In the genomic region with DNA sequence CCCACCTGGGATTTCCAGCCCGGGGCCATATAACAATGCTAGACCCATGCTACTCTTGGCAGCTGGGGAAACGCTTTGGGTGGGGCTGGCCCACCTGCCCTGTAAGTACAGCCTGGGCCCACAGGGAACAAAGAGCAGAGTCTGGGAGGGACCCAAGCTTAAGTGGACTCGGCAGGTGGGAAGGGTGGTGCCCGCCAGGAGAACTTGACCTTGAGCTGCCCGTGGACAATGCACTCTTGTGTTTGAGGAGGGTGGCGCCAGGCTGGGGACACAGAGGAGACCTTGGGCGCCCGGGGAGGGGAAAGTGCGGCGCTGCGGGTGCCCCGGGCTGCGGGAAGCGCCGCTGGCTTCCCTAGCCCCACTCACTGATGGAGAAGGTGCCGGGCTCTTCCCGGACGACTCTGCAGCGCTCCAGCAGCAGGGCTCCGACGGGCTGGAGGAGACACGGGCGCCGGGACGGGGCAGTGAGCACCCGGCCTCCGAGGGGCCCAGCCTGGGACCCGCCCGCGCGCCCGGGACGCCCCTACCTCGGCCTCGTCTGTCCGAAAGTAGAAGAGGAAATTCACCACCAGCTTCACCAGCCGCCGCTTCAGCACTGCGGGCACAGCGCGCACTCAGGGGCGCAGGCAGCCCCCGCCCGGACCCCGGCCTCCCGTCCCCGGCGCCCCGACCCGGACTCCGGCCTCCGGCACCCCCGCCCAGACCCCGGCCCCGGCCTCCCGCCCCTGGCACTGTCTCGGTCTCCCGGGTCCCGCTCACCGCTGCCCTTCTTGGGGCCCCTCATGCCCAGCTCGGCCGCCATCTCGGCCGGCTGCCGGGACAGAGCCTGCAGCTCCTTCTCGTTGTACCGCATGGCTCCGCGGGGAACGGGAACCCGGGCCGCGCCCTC, we compare ENCODE assay signal across 6 cellular contexts. TPM values are rescaled to one million over a fixed set of nuclear protein-coding genes. Genes with fewer than 3 reads are reported as not detected.
DNase-seq lines count a peak whose midpoint lies in the region; ATAC-seq and TF ChIP-seq lines count a peak whose summit lies in the region.

No MANE protein-coding gene starts in this region.

- no peak for TF ChIP-seq POLR2A in HCT116 (IDR thresholded peaks at IDR 0.05; ENCODE audit: borderline replicate concordance, extremely low read depth, insufficient read depth, insufficient read length)

- peaks cover 75% of the 10 kb centered on the region for H3K79me2 ChIP-seq in HCT116 (ENCODE audit: insufficient read depth, low read length)

- TF ChIP-seq CTCF in Calu3 (IDR thresholded peaks at IDR 0.05; ENCODE audit: unreplicated experiment): no peak
- TF ChIP-seq CTCF in HCT116 (IDR thresholded peaks at IDR 0.05 in 2 of 3, conservative IDR thresholded peaks at IDR 0.05 in 1 of 3; ENCODE audit: borderline replicate concordance in 1 of 3, insufficient read depth in 1 of 3, low read depth in 2 of 3, low read length in 2 of 3): no peak
- no peak for TF ChIP-seq CTCF in fibroblast of pulmonary artery (IDR thresholded peaks at IDR 0.05; ENCODE audit: low read length, missing control alignments)

- peaks cover 81% of the 10 kb centered on the region for H3K36me3 Mint-ChIP-seq in Calu3 (ENCODE audit: insufficient read depth, unreplicated experiment)
- H3K36me3 Mint-ChIP-seq in stimulated activated naive CD8-positive, alpha-beta T cell treated with anti-CD3 and anti-CD28 coated beads, Interleukin-15, Interleukin-2, amounts not matched to agents 100 ng/mL and 50 ng/mL, for 24 hours (ENCODE audit: low read depth): peaks cover 52% of the 10 kb centered on the region

- peak; percentile 28 for DNase-seq in Calu3
- DNase-seq in HCT116 (ENCODE audit: low read depth, low spot score): no peak
- DNase-seq in NT2/D1 (ENCODE audit: low read depth, low spot score): no peak
- no peak for DNase-seq in fibroblast of pulmonary artery (ENCODE audit: low read depth)
- DNase-seq in OCI-M2 (lab: John Stamatoyannopoulos, UW; ENCODE audit: unreplicated experiment): no peak

- intact Hi-C loops in Calu3 (cut with micrococcal nuclease; ENCODE audit: unreplicated experiment) (loop anchor here (5.0 to 10.0 kb wide), 2 partner anchors 37 to 81 kb away; a partner anchor contains a TSS), HCT116 (cut with micrococcal nuclease) (loop anchor here (1.0 to 5.0 kb wide), 3 partner anchors 38 to 156 kb away; a partner anchor contains a TSS)

- H3K27me3 Mint-ChIP-seq in Calu3 (ENCODE audit: unreplicated experiment): no peaks in the 10 kb centered on the region
- H3K27me3 Mint-ChIP-seq in stimulated activated naive CD8-positive, alpha-beta T cell treated with anti-CD3 and anti-CD28 coated beads, Interleukin-15, Interleukin-2, amounts not matched to agents 100 ng/mL and 50 ng/mL, for 24 hours: peaks cover 4% of the 10 kb centered on the region

- H2AFZ ChIP-seq in HCT116 (ENCODE audit: low read depth, low read length, poor library complexity, severe bottlenecking): no peak overlapping the region

- H3K36me3 ChIP-seq in HCT116 (ENCODE audit: control insufficient read depth in 1 of 2, insufficient read depth in 2 of 2, low read length in 2 of 2) (peaks cover 9 to 39% of the 10 kb centered on the region in 2 experiments), NT2/D1 (ENCODE audit: insufficient read depth, insufficient read length, low read length) (peaks cover 75% of the 10 kb centered on the region)

- H3K4me3 ChIP-seq in HCT116 (replicated peaks in 1 of 2; ENCODE audit: low read depth in 1 of 2, low read length in 2 of 2) (peak overlapping the region; percentile 83 to 92), NT2/D1 (ENCODE audit: insufficient read length, low read depth) (peak overlapping the region; percentile 90), fibroblast of pulmonary artery (replicated peaks; ENCODE audit: low read depth, low read length) (peak overlapping the region; percentile 74)

- RAD21 ChIA-PET in HCT116 (lab: Charles Lee; ENCODE audit: low non-redundant PET in 1 of 2, low total read pairs in 2 of 2, uncharacterized antibody in 2 of 2, unreplicated experiment in 2 of 2): interaction anchor here (0.6 to 0.7 kb wide), 4 partner anchors 39 to 80 kb away, joined by 3 to 4 read pairs (median 3); no protein-coding TSS in a partner anchor

- H3K4me2 ChIP-seq in HCT116 (ENCODE audit: low read length): peak overlapping the region; percentile 80

- H3K9ac ChIP-seq in HCT116 (ENCODE audit: low read length): peak overlapping the region; percentile 99
- H3K9ac ChIP-seq in NT2/D1 (ENCODE audit: insufficient read length, low read depth): peak overlapping the region; percentile 99

- H3K27me3 ChIP-seq in HCT116 (ENCODE audit: insufficient read depth, low read length) (no peaks in the 10 kb centered on the region), NT2/D1 (ENCODE audit: insufficient read depth, insufficient read length) (no peaks in the 10 kb centered on the region)

- H3K4me3 Mint-ChIP-seq in Calu3 (ENCODE audit: low read depth, unreplicated experiment): peak overlapping the region; percentile 78
- H3K4me3 Mint-ChIP-seq in stimulated activated naive CD8-positive, alpha-beta T cell treated with anti-CD3 and anti-CD28 coated beads, Interleukin-15, Interleukin-2, amounts not matched to agents 100 ng/mL and 50 ng/mL, for 24 hours: peak overlapping the region; percentile 98

- H3K9me3 Mint-ChIP-seq in Calu3 (ENCODE audit: low read depth, unreplicated experiment): no peaks in the 10 kb centered on the region
- no peaks in the 10 kb centered on the region for H3K9me3 Mint-ChIP-seq in stimulated activated naive CD8-positive, alpha-beta T cell treated with anti-CD3 and anti-CD28 coated beads, Interleukin-15, Interleukin-2, amounts not matched to agents 100 ng/mL and 50 ng/mL, for 24 hours

- CTCF ChIA-PET in Calu3 (lab: Charles Lee) (interaction anchor here (0.5 to 1.1 kb wide), 4 partner anchors 26 to 80 kb away, joined by 3 to 6 read pairs (median 4); no protein-coding TSS in a partner anchor), HCT116 (lab: Charles Lee) (interaction anchor here (0.7 to 1.4 kb wide), 3 partner anchors 80 to 149 kb away, joined by 3 to 5 read pairs (median 3); no protein-coding TSS in a partner anchor)

- peak; percentile 3; the same call in 1 of the 2 replicates for ATAC-seq in HCT116

- H3K9me3 ChIP-seq in HCT116 (ENCODE audit: control insufficient read depth in 1 of 2, insufficient read depth in 1 of 2, low read depth in 1 of 2, low read length in 2 of 2): no peaks in the 10 kb centered on the region
- H3K9me3 ChIP-seq in NT2/D1 (ENCODE audit: insufficient read depth, low read length): no peaks in the 10 kb centered on the region

- peak overlapping the region; percentile 95 for H3K27ac ChIP-seq in HCT116 (ENCODE audit: low read depth, low read length)

- H3K4me1 ChIP-seq in HCT116 (ENCODE audit: control insufficient read depth in 1 of 2, insufficient read depth in 2 of 2, low read length in 2 of 2): peaks cover 17 to 43% of the 10 kb centered on the region in 2 experiments; a peak in 3 of 4 replicates
- peaks cover 34% of the 10 kb centered on the region for H3K4me1 ChIP-seq in NT2/D1 (ENCODE audit: insufficient read depth, insufficient read length)

- H3K4me1 Mint-ChIP-seq in Calu3 (ENCODE audit: low read depth, unreplicated experiment): peaks cover 25% of the 10 kb centered on the region
- H3K4me1 Mint-ChIP-seq in stimulated activated naive CD8-positive, alpha-beta T cell treated with anti-CD3 and anti-CD28 coated beads, Interleukin-15, Interleukin-2, amounts not matched to agents 100 ng/mL and 50 ng/mL, for 24 hours (ENCODE audit: low read depth): peaks cover 58% of the 10 kb centered on the region

- peaks cover 23% of the 10 kb centered on the region; the same call in 1 of the 2 replicates for H4K20me1 ChIP-seq in HCT116 (ENCODE audit: insufficient read depth)

- peak overlapping the region; percentile 90 for H3K27ac Mint-ChIP-seq in Calu3 (ENCODE audit: unreplicated experiment)
- H3K27ac Mint-ChIP-seq in stimulated activated naive CD8-positive, alpha-beta T cell treated with anti-CD3 and anti-CD28 coated beads, Interleukin-15, Interleukin-2, amounts not matched to agents 100 ng/mL and 50 ng/mL, for 24 hours: peak overlapping the region; percentile 99

- no peaks in the 10 kb centered on the region for H3K9me2 ChIP-seq in HCT116 (ENCODE audit: insufficient read depth)

- TF ChIP-seq RAD21 in HCT116 (IDR thresholded peaks at IDR 0.05; ENCODE audit: low read depth): no peak

- POLR2A ChIA-PET in HCT116 (lab: Charles Lee): no interaction called here

- BruUV-seq in Calu3 (replicated peaks; lab: Mats Ljungman, UMichigan): no TSS peak
- no TSS peak for BruUV-seq in HCT116 (replicated peaks; lab: Mats Ljungman, UMichigan)

TF ChIP-seq in HCT116, 20 proteins besides CTCF, POLR2A, EP300 and RAD21:
- TF ChIP-seq ZFX (IDR thresholded peaks at IDR 0.05) (peak; percentile 59; the same call in 1 of the 2 replicates), SP1 (IDR thresholded peaks at IDR 0.05; ENCODE audit: low read depth) (no peak), YY1 (IDR thresholded peaks at IDR 0.05; ENCODE audit: extremely low read depth, insufficient replicate concordance, low read depth, low read length) (peak; percentile 42), POLR2AphosphoS5 (IDR thresholded peaks at IDR 0.05; ENCODE audit: low read depth, low read length) (peak; percentile 75; the same call in 1 of the 2 replicates)

RNA-seq across cellular contexts. Expression of a gene that starts 0.5 kb away (rescaled TPM):
- total RNA-seq in Calu3 (2022) (38.7 and 43.5 TPM in 2 replicates), HCT116 (2021; ENCODE audit: unreplicated experiment) (88.2 TPM)
- 62.8 and 76.0 TPM in 2 replicates for polyA plus RNA-seq in HCT116 (2012)

RNA-seq across cellular contexts. Expression of a gene that starts 1.0 kb away (rescaled TPM):
- 83.0 and 83.6 TPM in 2 replicates for total RNA-seq in Calu3 (2022)
- 166 TPM for total RNA-seq in HCT116 (2021; ENCODE audit: unreplicated experiment)
- polyA plus RNA-seq in HCT116 (2012): 139 and 153 TPM in 2 replicates

RNA-seq across cellular contexts. Expression of a gene that starts 13.5 kb away (rescaled TPM):
- total RNA-seq in Calu3 (2022) (3.7 and 5.0 TPM in 2 replicates), HCT116 (2021; ENCODE audit: unreplicated experiment) (42.8 TPM)
- polyA plus RNA-seq in HCT116 (2012): 14.0 and 14.4 TPM in 2 replicates

RNA-seq across cellular contexts. Expression of a gene that starts 20.6 kb away (rescaled TPM):
- total RNA-seq in Calu3 (2022) (0.73 TPM in 1 of 2 replicates, not detected in the other), HCT116 (2021; ENCODE audit: unreplicated experiment) (0.30 TPM)
- polyA plus RNA-seq in HCT116 (2012): 1.3 and 1.5 TPM in 2 replicates

RNA-seq across cellular contexts. Expression of a gene that starts 46.3 kb away (rescaled TPM):
- total RNA-seq in Calu3 (2022) (not detected in 2 replicates), HCT116 (2021; ENCODE audit: unreplicated experiment) (not detected)
- 0.11 and 0.13 TPM in 2 replicates for polyA plus RNA-seq in HCT116 (2012)
